1 cellular context compared by ENCODE assay signal in genomic region chr10:71850745-71851629, GRCh38.
A peak's percentile ranks its signal among the peaks of the same experiment; 100 is the strongest.
TF ChIP-seq lines count a peak whose summit lies in the region.

Gene PSAP (minus strand): TSS chr10:71851251. CDS start chr10:71851221, 30 bp downstream.

TF ChIP-seq in HepG2, 621 proteins besides CTCF, POLR2A, EP300 and RAD21 (continued from another document and continues in another):
- TF ChIP-seq FOXP4 (CRISPR knock-in tag; IDR thresholded peaks at IDR 0.05) (peak; percentile 59; the same call in 1 of the 2 replicates), ZNF609 (CRISPR knock-in tag; IDR thresholded peaks at IDR 0.05; ENCODE audit: borderline replicate concordance) (0 out of 2 replicates have a peak, but pooled peaks have one; percentile 41), PRMT3 (CRISPR knock-in tag; IDR thresholded peaks at IDR 0.05; ENCODE audit: borderline replicate concordance, low read depth) (no peak), NCOA5 (CRISPR knock-in tag; IDR thresholded peaks at IDR 0.05) (no peak), SP5 (CRISPR knock-in tag; IDR thresholded peaks at IDR 0.05; ENCODE audit: borderline replicate concordance, low read depth) (peak; percentile 84; the same call in 1 of the 2 replicates), THAP11 (CRISPR knock-in tag; IDR thresholded peaks at IDR 0.05) (peak; percentile 69), KDM3A (CRISPR knock-in tag; IDR thresholded peaks at IDR 0.05; ENCODE audit: low read depth) (peak; percentile 30; the same call in 1 of the 2 replicates), POGZ (CRISPR knock-in tag; IDR thresholded peaks at IDR 0.05) (no peak), GATA4 (IDR thresholded peaks at IDR 0.05; ENCODE audit: borderline replicate concordance, low read depth) (peak; percentile 84), ZNF589 (CRISPR knock-in tag; conservative IDR thresholded peaks at IDR 0.05) (no peak), SYNCRIP (IDR thresholded peaks at IDR 0.05; ENCODE audit: insufficient read depth, low read depth, low read length) (no peak), FOXO1 (CRISPR knock-in tag; IDR thresholded peaks at IDR 0.05) (peak; percentile 50; the same call in 1 of the 2 replicates), ZNF740 (CRISPR knock-in tag; IDR thresholded peaks at IDR 0.05) (peak; percentile 77), ZNF776 (CRISPR knock-in tag; IDR thresholded peaks at IDR 0.05) (peak; percentile 10; the same call in 1 of the 2 replicates), RXRB (CRISPR knock-in tag; IDR thresholded peaks at IDR 0.05; ENCODE audit: borderline replicate concordance) (peak; percentile 70), ZNF160 (CRISPR knock-in tag; IDR thresholded peaks at IDR 0.05) (peak; percentile 52; the same call in 1 of the 2 replicates), TEAD2 (CRISPR knock-in tag; IDR thresholded peaks at IDR 0.05) (no peak), ZFP36L1 (CRISPR knock-in tag; IDR thresholded peaks at IDR 0.05) (0 out of 2 replicates have a peak, but pooled peaks have one; percentile 41), EEA1 (CRISPR knock-in tag; IDR thresholded peaks at IDR 0.05; ENCODE audit: borderline replicate concordance) (no peak), E2F5 (CRISPR knock-in tag; conservative IDR thresholded peaks at IDR 0.05) (peak; percentile 59; the same call in 1 of the 2 replicates), RERE (CRISPR knock-in tag; IDR thresholded peaks at IDR 0.05; ENCODE audit: low read depth) (0 out of 2 replicates have a peak, but pooled peaks have one; percentile 35), ZNF367 (CRISPR knock-in tag; IDR thresholded peaks at IDR 0.05; ENCODE audit: borderline replicate concordance) (0 out of 2 replicates have a peak, but pooled peaks have one; percentile 66), ZC3H13 (CRISPR knock-in tag; IDR thresholded peaks at IDR 0.05) (peak; percentile 40; the same call in 1 of the 2 replicates), PATZ1 (CRISPR knock-in tag; IDR thresholded peaks at IDR 0.05) (peak; percentile 96), IKZF1 (IDR thresholded peaks at IDR 0.05) (no peak), ZNF563 (CRISPR knock-in tag; IDR thresholded peaks at IDR 0.05) (peak; percentile 69; the same call in 1 of the 2 replicates), REPIN1 (CRISPR knock-in tag; IDR thresholded peaks at IDR 0.05; ENCODE audit: borderline replicate concordance, low read depth) (peak; percentile 3; the same call in 1 of the 2 replicates), RFXAP (CRISPR knock-in tag; IDR thresholded peaks at IDR 0.05; ENCODE audit: borderline replicate concordance) (no peak), GZF1 (CRISPR knock-in tag; IDR thresholded peaks at IDR 0.05) (peak; percentile 82), MIXL1 (CRISPR knock-in tag; IDR thresholded peaks at IDR 0.05) (no peak; the same call in 1 of the 2 replicates), HNF4G (IDR thresholded peaks at IDR 0.05; ENCODE audit: borderline replicate concordance, low read depth, low read length) (no peak), HNF4G (CRISPR knock-in tag; IDR thresholded peaks at IDR 0.05; ENCODE audit: borderline replicate concordance, low read depth) (no peak; the same call in 1 of the 2 replicates), BRCA1 (CRISPR knock-in tag; IDR thresholded peaks at IDR 0.05) (0 out of 2 replicates have a peak, but pooled peaks have one; percentile 23), ZNF713 (CRISPR knock-in tag; IDR thresholded peaks at IDR 0.05) (no peak; the same call in 1 of the 2 replicates), NPAS2 (CRISPR knock-in tag; IDR thresholded peaks at IDR 0.05; ENCODE audit: borderline replicate concordance) (no peak), ZSCAN22 (CRISPR knock-in tag; IDR thresholded peaks at IDR 0.05) (no peak), MLX (CRISPR knock-in tag; IDR thresholded peaks at IDR 0.05) (peak; percentile 69), SMARCC2 (IDR thresholded peaks at IDR 0.05) (no peak), ZFX (CRISPR knock-in tag; IDR thresholded peaks at IDR 0.05; ENCODE audit: low read depth) (peak; percentile 95), ZBTB7B (CRISPR knock-in tag; IDR thresholded peaks at IDR 0.05) (peak; percentile 92), ZNF138 (CRISPR knock-in tag; IDR thresholded peaks at IDR 0.05; ENCODE audit: low read depth) (0 out of 2 replicates have a peak, but pooled peaks have one; percentile 67), ARID5B (CRISPR knock-in tag; IDR thresholded peaks at IDR 0.05) (peak; percentile 35; the same call in 1 of the 2 replicates)
